ENCODE assay signal across 8 cellular contexts in genomic region chr2:35410431-35411061, GRCh38.
A peak's percentile ranks its signal among the peaks of the same experiment; 100 is the strongest.
DNase-seq lines count a peak whose midpoint lies in the region; ATAC-seq and TF ChIP-seq lines count a peak whose summit lies in the region.

No MANE protein-coding gene starts in this region.

- no peak overlapping the region for H4K91ac ChIP-seq in trophoblast cell (ENCODE audit: low read depth, low read length)

- in situ Hi-C loops in G401 (cut with HindIII; ENCODE audit: low sequenced_read_pairs) = no loop called here

- POLR2A ChIA-PET in activated CD4-positive, alpha-beta memory T cell treated with anti-CD3 and anti-CD28 coated beads for 36 hours (lab: Charles Lee) = no interaction called here

- no peak overlapping the region for H3K14ac ChIP-seq in trophoblast cell (ENCODE audit: low read length)

- H3K27ac ChIP-seq in 22Rv1 (no peak overlapping the region), trophoblast cell (ENCODE audit: low read depth, low read length) (no peak overlapping the region)

- CTCF ChIA-PET in activated CD4-positive, alpha-beta memory T cell treated with anti-CD3 and anti-CD28 coated beads for 36 hours (lab: Charles Lee) = interaction anchor here (0.6 to 2.4 kb wide), 11 partner anchors 9 to 1315 kb away, joined by 3 to 7 read pairs (median 3); no protein-coding TSS in a partner anchor

- H3K36me3 Mint-ChIP-seq in activated CD4-positive, alpha-beta memory T cell treated with anti-CD3 and anti-CD28 coated beads for 36 hours = no peaks in the 10 kb centered on the region

- no peak overlapping the region for H3K9ac ChIP-seq in trophoblast cell (ENCODE audit: low read length)

- no CpG with 5 or more reads among the region's 5 CpGs for WGBS in trophoblast cell (ENCODE audit: extremely low coverage, insufficient coverage, insufficient read length)

- H2BK5ac ChIP-seq in trophoblast cell (ENCODE audit: low read depth, low read length, poor library complexity) = no peak overlapping the region

- DNase-seq in G401 (ENCODE audit: low spot score) (peak; percentile 68), HFF-Myc (ENCODE audit: extremely low read depth, low read depth) (no peak), NCI-H1048 (lab: John Stamatoyannopoulos, UW) (peak; percentile 2), fibroblast of pulmonary artery (ENCODE audit: low read depth) (peak; percentile 62), trophoblast cell (peak; percentile 13 to 74)
- peak; percentile 52 for DNase-seq in activated CD4-positive, alpha-beta memory T cell treated with anti-CD3 and anti-CD28 coated beads for 36 hours

- no peaks in the 10 kb centered on the region for H3K9me3 ChIP-seq in trophoblast cell (ENCODE audit: insufficient read depth, low read depth, low read length)

- no peaks in the 10 kb centered on the region for H3K79me1 ChIP-seq in trophoblast cell (ENCODE audit: low read length)

- TF ChIP-seq CTCF in 22Rv1 (IDR thresholded peaks at IDR 0.05) (peak; percentile 96), HFF-Myc (IDR thresholded peaks at IDR 0.05; ENCODE audit: low read depth, low read length, missing control alignments) (peak; percentile 79), fibroblast of pulmonary artery (IDR thresholded peaks at IDR 0.05; ENCODE audit: low read length, missing control alignments) (peak; percentile 89)

- no peak overlapping the region for H4K12ac ChIP-seq in trophoblast cell (ENCODE audit: low read depth, low read length)

- H3K4me3 Mint-ChIP-seq in activated CD4-positive, alpha-beta memory T cell treated with anti-CD3 and anti-CD28 coated beads for 36 hours = no peak overlapping the region

- H2AK5ac ChIP-seq in trophoblast cell (ENCODE audit: low read length) = no peak overlapping the region

- H3K27me3 Mint-ChIP-seq in activated CD4-positive, alpha-beta memory T cell treated with anti-CD3 and anti-CD28 coated beads for 36 hours = peaks cover 3% of the 10 kb centered on the region

- intact Hi-C loops in activated CD4-positive, alpha-beta memory T cell treated with anti-CD3 and anti-CD28 coated beads for 36 hours (cut with micrococcal nuclease) = loop anchor here (1.0 to 10.0 kb wide), 2 partner anchors 1314 to 1736 kb away; no protein-coding TSS in a partner anchor

- no peak overlapping the region for H3K4me3 ChIP-seq in HFF-Myc (replicated peaks; ENCODE audit: low read depth, low read length)
- H3K4me3 ChIP-seq in fibroblast of pulmonary artery (replicated peaks; ENCODE audit: low read depth, low read length) = no peak overlapping the region
- no peak overlapping the region for H3K4me3 ChIP-seq in trophoblast cell (ENCODE audit: low read depth, low read length)

- H3K23ac ChIP-seq in trophoblast cell (ENCODE audit: low read length) = no peak overlapping the region

- H3K4me1 Mint-ChIP-seq in activated CD4-positive, alpha-beta memory T cell treated with anti-CD3 and anti-CD28 coated beads for 36 hours (ENCODE audit: low read depth) = no peaks in the 10 kb centered on the region

- H3K9me3 Mint-ChIP-seq in activated CD4-positive, alpha-beta memory T cell treated with anti-CD3 and anti-CD28 coated beads for 36 hours = no peaks in the 10 kb centered on the region

- no peak overlapping the region for H4K8ac ChIP-seq in trophoblast cell (ENCODE audit: low read depth, low read length)

- no peak overlapping the region for H2BK12ac ChIP-seq in trophoblast cell (ENCODE audit: low read length)

- ATAC-seq in GM21619 (IDR thresholded peaks at IDR 0.05; ENCODE audit: unreplicated experiment) = no peak

- H3K36me3 ChIP-seq in trophoblast cell (ENCODE audit: control insufficient read depth in 1 of 2, insufficient read depth in 2 of 2, low read length in 2 of 2) = no peaks in the 10 kb centered on the region

- no peaks in the 10 kb centered on the region for H3K4me1 ChIP-seq in trophoblast cell (ENCODE audit: control insufficient read depth in 1 of 2, insufficient read depth in 2 of 2, low read length in 2 of 2)

- H3K27ac Mint-ChIP-seq in activated CD4-positive, alpha-beta memory T cell treated with anti-CD3 and anti-CD28 coated beads for 36 hours = no peak overlapping the region

- no peaks in the 10 kb centered on the region for H3K79me2 ChIP-seq in trophoblast cell (ENCODE audit: control insufficient read depth, insufficient read depth, low read length, poor library complexity)

- H3K27me3 ChIP-seq in trophoblast cell (ENCODE audit: insufficient read depth, low read length) = no peaks in the 10 kb centered on the region

- no peak overlapping the region for H3K4ac ChIP-seq in trophoblast cell (ENCODE audit: low read depth, low read length)

- no peak overlapping the region for H3K18ac ChIP-seq in trophoblast cell (ENCODE audit: low read length)

- H2BK120ac ChIP-seq in trophoblast cell (ENCODE audit: insufficient read depth, low read length, poor library complexity) = no peak overlapping the region

- H3K4me2 ChIP-seq in trophoblast cell (ENCODE audit: low read length) = no peak overlapping the region

- H2AFZ ChIP-seq in trophoblast cell (ENCODE audit: insufficient read depth, low read length, poor library complexity) = no peak overlapping the region
